ENCODE assay signal across 3 cellular contexts in genomic region chr2:131369954-131370353, GRCh38.
A peak's percentile ranks its signal among the peaks of the same experiment; 100 is the strongest.
TF ChIP-seq lines count a peak whose summit lies in the region.

No MANE protein-coding gene starts in this region.

TF ChIP-seq in HepG2, 621 proteins besides CTCF, POLR2A, EP300 and RAD21:
- TF ChIP-seq CEBPB (IDR thresholded peaks at IDR 0.05; ENCODE audit: borderline replicate concordance, low read depth, low read length) = peak; percentile 62; the same call in 1 of the 2 replicates
- no peak for TF ChIP-seq NFIC (IDR thresholded peaks at IDR 0.05; ENCODE audit: low read length)
TF ChIP-seq in HepG2: peak in this region for 1.

TF ChIP-seq in IMR-90, 13 proteins besides CTCF, POLR2A, EP300 and RAD21:
- TF ChIP-seq MAFK (IDR thresholded peaks at IDR 0.05; ENCODE audit: low read depth, low read length) = no peak
- peak; percentile 61 for TF ChIP-seq CEBPB (IDR thresholded peaks at IDR 0.05; ENCODE audit: low read depth, low read length)

TF ChIP-seq in H1, 55 proteins besides CTCF, POLR2A, EP300 and RAD21:
- TF ChIP-seq RBBP5 (IDR thresholded peaks at IDR 0.05; ENCODE audit: borderline replicate concordance, low read depth, low read length) = no peak
- TF ChIP-seq TBP (IDR thresholded peaks at IDR 0.05; ENCODE audit: low read depth, low read length) = no peak
- no peak for TF ChIP-seq E2F6 (IDR thresholded peaks at IDR 0.05)
- peak; percentile 50; the same call in 1 of the 2 replicates for TF ChIP-seq CEBPB (IDR thresholded peaks at IDR 0.05; ENCODE audit: low read depth, low read length)
- no peak for TF ChIP-seq NRF1 (IDR thresholded peaks at IDR 0.05; ENCODE audit: low read depth, low read length)
- no peak for TF ChIP-seq TEAD4 (IDR thresholded peaks at IDR 0.05; ENCODE audit: low read depth, low read length)
- TF ChIP-seq JUND (IDR thresholded peaks at IDR 0.05; ENCODE audit: low read length) = no peak
- TF ChIP-seq TCF12 (IDR thresholded peaks at IDR 0.05; ENCODE audit: low read depth, low read length) = no peak
